ENCODE assay signal across 7 cellular contexts in genomic region chr19:10388957-10389356, GRCh38. TPM values are rescaled to one million over a fixed set of nuclear protein-coding genes. Genes with fewer than 3 reads are reported as not detected.
DNase-seq lines count a peak whose midpoint lies in the region; ATAC-seq, FAIRE-seq and TF ChIP-seq lines count a peak whose summit lies in the region.

No MANE protein-coding gene starts in this region.

- TF ChIP-seq POLR2A in K562 (conservative IDR thresholded peaks at IDR 0.05), result peak; percentile 56

- H3K4me1 ChIP-seq in K562 (replicated peaks in 1 of 2; ENCODE audit: control insufficient read depth in 2 of 2, insufficient read depth in 2 of 2, low read length in 2 of 2), result peaks cover 0 to 6% of the 10 kb centered on the region in 2 experiments; a peak in 2 of 5 replicates
- H3K4me1 ChIP-seq in iPS DF 6.9 (ENCODE audit: control insufficient read depth, insufficient read depth, low read length), result peaks cover 1% of the 10 kb centered on the region; the same call in 1 of the 2 replicates

- no peaks in the 10 kb centered on the region for H3K79me2 ChIP-seq in K562 (ENCODE audit: control insufficient read depth, insufficient read depth, low read length)

- H3K4me2 ChIP-seq in K562 (ENCODE audit: insufficient read depth, low read length), result no peak overlapping the region

- no peak overlapping the region for H3K4me3 ChIP-seq in K562
- no peak overlapping the region for H3K4me3 ChIP-seq in iPS DF 6.9 (ENCODE audit: low read length)

- H3K36me3 ChIP-seq in K562 (ENCODE audit: control insufficient read depth, insufficient read depth, low read length) (peaks cover 43% of the 10 kb centered on the region; the same call in 2 of the 3 replicates), iPS DF 6.9 (ENCODE audit: control insufficient read depth, insufficient read depth, low read length) (peaks cover 11% of the 10 kb centered on the region)

- in situ Hi-C loops in GM13976 (cut with MboI; ENCODE audit: low sequenced_read_pairs, unreplicated experiment) (loop anchor here (5.0 to 25.0 kb wide), 2 partner anchors 122 to 452 kb away; partner anchors contain the start of gene OLFM2), K562 (cut with MboI) (loop anchor here (5.0 kb wide), 2 partner anchors 117 to 462 kb away; partner anchors contain the start of gene ICAM1)

- CTCF ChIA-PET in K562 (lab: Yijun Ruan, JAX; ENCODE audit: low intra/inter-chr PET ratio), result interaction anchor here (0.6 to 5.6 kb wide), 11 partner anchors 8 to 458 kb away, joined by 3 to 77 read pairs (median 5); partner anchors contain the start of genes ICAM1, ICAM4 and TYK2

- POLR2A ChIA-PET in K562 (lab: Yijun Ruan, JAX), result interaction anchor here (0.6 to 2.3 kb wide), 17 partner anchors 9 to 282 kb away, joined by 3 to 32 read pairs (median 4); partner anchors contain the start of genes CDC37, ICAM1, ICAM4 and ICAM5

- H3K27me3 ChIP-seq in K562 (ENCODE audit: control insufficient read depth in 2 of 2, insufficient read depth in 2 of 2, low read length in 2 of 2), result no peaks in the 10 kb centered on the region
- no peaks in the 10 kb centered on the region for H3K27me3 ChIP-seq in iPS DF 6.9 (ENCODE audit: control insufficient read depth, insufficient read depth, low read length)

- DNase-seq in GM13976 (ENCODE audit: low spot score) (peak; percentile 70), NCI-H2107 (lab: John Stamatoyannopoulos, UW) (peak; percentile 73), K562 (ENCODE audit: extremely low read depth in 1 of 4, low spot score in 3 of 4) (peak; percentile 57 to 91 (median 68)), iPS DF 6.9 (ENCODE audit: low read depth, low spot score) (peak; percentile 87)
- peak; percentile 88 for DNase-seq in stimulated activated CD4-positive, alpha-beta T cell treated with anti-CD3 and anti-CD28 coated beads, Interleukin-12 subunit alpha, Interleukin-12 subunit beta, amount 100 ng/mL, for 4 hours

- BruUV-seq in K562 (replicated peaks; lab: Mats Ljungman, UMichigan), result no TSS peak

- WGBS in K562 (ENCODE audit: insufficient coverage, low coverage, missing lambda C conversion rate), result 0% methylated on average over 3 of the region's 3 CpGs
- WGBS in iPS DF 6.9 (ENCODE audit: insufficient coverage, insufficient read length), result no CpG with 5 or more reads among the region's 3 CpGs

- H3K9me1 ChIP-seq in K562 (ENCODE audit: control insufficient read depth, insufficient read depth, low read length), result no peaks in the 10 kb centered on the region

- ATAC-seq in K562 (peak; percentile 84), HG02981 (IDR thresholded peaks at IDR 0.05; ENCODE audit: unreplicated experiment) (no peak)

- intact Hi-C loops in K562 (cut with micrococcal nuclease), result loop anchor here (1.0 to 5.0 kb wide), 4 partner anchors 54 to 457 kb away; no protein-coding TSS in a partner anchor

- H3K27ac ChIP-seq in K562 (ENCODE audit: extremely low read depth, low read depth, low read length), result no peak overlapping the region
- no peak overlapping the region for H3K27ac ChIP-seq in iPS DF 6.9 (ENCODE audit: low read length)

- H4K20me1 ChIP-seq in K562 (replicated peaks; ENCODE audit: control insufficient read depth, insufficient read depth, low read length), result 0 out of 2 replicates have a peak, but pooled peaks cover 3% of the 10 kb centered on the region

- no peak overlapping the region for H2AFZ ChIP-seq in K562 (ENCODE audit: low read depth, low read length)

- H3K9me3 ChIP-seq in K562 (replicated peaks; ENCODE audit: control insufficient read depth, insufficient read depth, low read depth, low read length) (no peaks in the 10 kb centered on the region), iPS DF 6.9 (ENCODE audit: control insufficient read depth, insufficient read depth, low read length) (no peaks in the 10 kb centered on the region)

- TF ChIP-seq CTCF in GM13976 (IDR thresholded peaks at IDR 0.05; ENCODE audit: borderline replicate concordance, control extremely low read depth, extremely low read depth, insufficient read depth, missing control alignments), result peak; percentile 68
- peak; percentile 92 to 95 (median 94) for TF ChIP-seq CTCF in K562 (IDR thresholded peaks at IDR 0.05 in 2 of 3, conservative IDR thresholded peaks at IDR 0.05 in 1 of 3; ENCODE audit: insufficient read depth in 2 of 3, low read depth in 1 of 3, low read length in 3 of 3)

- FAIRE-seq in TTC549 (lab: Jason Lieb, UNC), result peak; percentile 71
- FAIRE-seq in K562 (lab: Jason Lieb, UNC), result peak; percentile 98

- peak overlapping the region in 1 of 2 experiments; percentile 64; a peak in 1 of 4 replicates for H3K9ac ChIP-seq in K562 (ENCODE audit: insufficient read depth in 1 of 2, low read depth in 2 of 2, low read length in 2 of 2)

- no peak for TF ChIP-seq EP300 in K562 (IDR thresholded peaks at IDR 0.05; ENCODE audit: low read length)

- peak; percentile 92 to 96 for TF ChIP-seq RAD21 in K562 (CRISPR knock-in tag; conservative IDR thresholded peaks at IDR 0.05 in 1 of 2, IDR thresholded peaks at IDR 0.05 in 1 of 2)

RNA-seq across cellular contexts. Expression of gene TYK2, which starts 8.6 kb away (rescaled TPM):
- 364 and 893 TPM in 2 replicates for total RNA-seq in K562 (2011; cell fraction: chromatin; rRNA removed; ENCODE audit: low replicate concordance)
- total RNA-seq in K562 (2011; cell fraction: nucleolus; rRNA removed), result 386 and 391 TPM in 2 replicates
- 314 and 336 TPM in 2 replicates for total RNA-seq in K562 (2011; cell fraction: nucleoplasm; rRNA removed)
- total RNA-seq in K562 (2014; rRNA removed) (132 and 147 TPM in 2 replicates), K562 (2014; rRNA removed; fragmentation: Illumina TruSeq; extraction: Trizol) (56.6 and 57.5 TPM in 2 replicates), K562 (2015; rRNA removed; fragmentation: Illumina TruSeq; extraction: Trizol) (85.0 and 85.9 TPM in 2 replicates), K562 (2021) (123 and 144 TPM in 2 replicates)
- polyA plus RNA-seq in K562 (2011; rRNA removed) (51.9 and 75.4 TPM in 2 replicates), K562 (2014; fragmentation: Illumina TruSeq; extraction: Trizol) (125 and 126 TPM in 2 replicates), K562 (2014; fragmentation: Nextera tagmentation; extraction: Ambion mirVana) (10 to 100 TPM; 15.0 to 19.9 TPM), K562 (2014; rRNA removed) (174 and 182 TPM in 2 replicates)
- 57.5 and 76.1 TPM in 2 replicates for polyA plus RNA-seq in K562 (2011; cell fraction: cytosol; rRNA removed)
- polyA plus RNA-seq in K562 (2011; cell fraction: nucleus; rRNA removed), result 548 and 794 TPM in 2 replicates
- 111 and 155 TPM in 2 replicates for polyA plus RNA-seq in K562 (2012)
- polyA minus RNA-seq in K562 (2011; rRNA and poly(A)+ RNA removed), result 14.0 and 30.4 TPM in 2 replicates
- 50.7 and 53.3 TPM in 2 replicates for polyA minus RNA-seq in K562 (2011; cell fraction: cytosol; rRNA and poly(A)+ RNA removed)
- 55.5 and 67.1 TPM in 2 replicates for polyA minus RNA-seq in K562 (2011; cell fraction: nucleus; rRNA and poly(A)+ RNA removed)

RNA-seq across cellular contexts. Expression of gene CDC37, which starts 14.4 kb away (rescaled TPM):
- 143 and 313 TPM in 2 replicates for total RNA-seq in K562 (2011; cell fraction: chromatin; rRNA removed; ENCODE audit: low replicate concordance)
- 204 and 248 TPM in 2 replicates for total RNA-seq in K562 (2011; cell fraction: nucleolus; rRNA removed)
- total RNA-seq in K562 (2011; cell fraction: nucleoplasm; rRNA removed), result 196 and 198 TPM in 2 replicates
- total RNA-seq in K562 (2014; rRNA removed) (374 and 442 TPM in 2 replicates), K562 (2014; rRNA removed; fragmentation: Illumina TruSeq; extraction: Trizol) (92.4 and 108 TPM in 2 replicates), K562 (2015; rRNA removed; fragmentation: Illumina TruSeq; extraction: Trizol) (227 and 233 TPM in 2 replicates), K562 (2021) (220 and 242 TPM in 2 replicates)
- polyA plus RNA-seq in K562 (2011; rRNA removed) (298 and 334 TPM in 2 replicates), K562 (2014; fragmentation: Illumina TruSeq; extraction: Trizol) (188 and 265 TPM in 2 replicates), K562 (2014; fragmentation: Nextera tagmentation; extraction: Ambion mirVana) (10 to 100 TPM in 1 of 2 experiments, 1 to 10 TPM in 1; 6.6 to 12.8 TPM), K562 (2014; rRNA removed) (481 and 538 TPM in 2 replicates)
- polyA plus RNA-seq in K562 (2011; cell fraction: cytosol; rRNA removed), result 268 and 380 TPM in 2 replicates
- polyA plus RNA-seq in K562 (2011; cell fraction: nucleus; rRNA removed), result 1,074 and 1,365 TPM in 2 replicates
- 226 and 230 TPM in 2 replicates for polyA plus RNA-seq in K562 (2012)
- polyA minus RNA-seq in K562 (2011; rRNA and poly(A)+ RNA removed), result 76.0 and 124 TPM in 2 replicates
- polyA minus RNA-seq in K562 (2011; cell fraction: cytosol; rRNA and poly(A)+ RNA removed), result 83.3 and 94.9 TPM in 2 replicates
- 51.0 and 68.2 TPM in 2 replicates for polyA minus RNA-seq in K562 (2011; cell fraction: nucleus; rRNA and poly(A)+ RNA removed)

RNA-seq across cellular contexts. Expression of gene PDE4A, which starts 31.4 kb away (rescaled TPM):
- 30.8 and 75.5 TPM in 2 replicates for total RNA-seq in K562 (2011; cell fraction: chromatin; rRNA removed; ENCODE audit: low replicate concordance)
- 29.5 and 33.3 TPM in 2 replicates for total RNA-seq in K562 (2011; cell fraction: nucleolus; rRNA removed)
- total RNA-seq in K562 (2011; cell fraction: nucleoplasm; rRNA removed), result 27.9 and 30.0 TPM in 2 replicates
- total RNA-seq in K562 (2014; rRNA removed) (4.2 and 4.7 TPM in 2 replicates), K562 (2014; rRNA removed; fragmentation: Illumina TruSeq; extraction: Trizol) (3.2 and 3.6 TPM in 2 replicates), K562 (2015; rRNA removed; fragmentation: Illumina TruSeq; extraction: Trizol) (4.6 and 5.1 TPM in 2 replicates), K562 (2021) (25.5 and 26.9 TPM in 2 replicates)
- polyA plus RNA-seq in K562 (2011; rRNA removed) (6.0 and 7.6 TPM in 2 replicates), K562 (2014; fragmentation: Illumina TruSeq; extraction: Trizol) (15.1 and 16.5 TPM in 2 replicates), K562 (2014; fragmentation: Nextera tagmentation; extraction: Ambion mirVana) (under 1 TPM; 0.66 to 0.68 TPM), K562 (2014; rRNA removed) (14.2 and 14.3 TPM in 2 replicates)
- 7.1 and 9.9 TPM in 2 replicates for polyA plus RNA-seq in K562 (2011; cell fraction: cytosol; rRNA removed)
- 16.4 and 26.9 TPM in 2 replicates for polyA plus RNA-seq in K562 (2011; cell fraction: nucleus; rRNA removed)
- polyA plus RNA-seq in K562 (2012), result 12.3 and 18.3 TPM in 2 replicates
- 4.5 and 7.0 TPM in 2 replicates for polyA minus RNA-seq in K562 (2011; rRNA and poly(A)+ RNA removed)
- 14.0 and 20.1 TPM in 2 replicates for polyA minus RNA-seq in K562 (2011; cell fraction: cytosol; rRNA and poly(A)+ RNA removed)
- 8.8 and 9.9 TPM in 2 replicates for polyA minus RNA-seq in K562 (2011; cell fraction: nucleus; rRNA and poly(A)+ RNA removed)

RNA-seq across cellular contexts. Expression of gene ICAM3, which starts 49.5 kb away (rescaled TPM):
- total RNA-seq in K562 (2011; cell fraction: chromatin; rRNA removed; ENCODE audit: low replicate concordance), result 3.1 and 13.6 TPM in 2 replicates
- 13.3 and 15.5 TPM in 2 replicates for total RNA-seq in K562 (2011; cell fraction: nucleolus; rRNA removed)
- total RNA-seq in K562 (2011; cell fraction: nucleoplasm; rRNA removed), result 8.9 and 10.7 TPM in 2 replicates
- total RNA-seq in K562 (2014; rRNA removed) (28.6 and 33.1 TPM in 2 replicates), K562 (2014; rRNA removed; fragmentation: Illumina TruSeq; extraction: Trizol) (12.0 and 21.3 TPM in 2 replicates), K562 (2015; rRNA removed; fragmentation: Illumina TruSeq; extraction: Trizol) (27.8 TPM in 2 replicates), K562 (2021) (39.5 and 42.2 TPM in 2 replicates)
- polyA plus RNA-seq in K562 (2011; rRNA removed) (24.2 and 25.2 TPM in 2 replicates), K562 (2014; fragmentation: Illumina TruSeq; extraction: Trizol) (21.4 and 22.2 TPM in 2 replicates), K562 (2014; fragmentation: Nextera tagmentation; extraction: Ambion mirVana) (10 to 100 TPM in 1 of 2 experiments, 1 to 10 TPM in 1; 6.5 to 10.8 TPM), K562 (2014; rRNA removed) (29.7 and 31.1 TPM in 2 replicates)
- 24.7 and 48.2 TPM in 2 replicates for polyA plus RNA-seq in K562 (2011; cell fraction: cytosol; rRNA removed)
- polyA plus RNA-seq in K562 (2011; cell fraction: nucleus; rRNA removed), result 13.6 and 14.4 TPM in 2 replicates
- 15.9 and 42.8 TPM in 2 replicates for polyA plus RNA-seq in K562 (2012)
- 8.3 and 11.0 TPM in 2 replicates for polyA minus RNA-seq in K562 (2011; rRNA and poly(A)+ RNA removed)
- 18.0 and 18.9 TPM in 2 replicates for polyA minus RNA-seq in K562 (2011; cell fraction: cytosol; rRNA and poly(A)+ RNA removed)
- polyA minus RNA-seq in K562 (2011; cell fraction: nucleus; rRNA and poly(A)+ RNA removed), result 4.7 and 5.1 TPM in 2 replicates

RNA-seq across cellular contexts. Expression of gene RAVER1, which starts 55.6 kb away (rescaled TPM):
- 30.5 and 66.0 TPM in 2 replicates for total RNA-seq in K562 (2011; cell fraction: chromatin; rRNA removed; ENCODE audit: low replicate concordance)
- total RNA-seq in K562 (2011; cell fraction: nucleolus; rRNA removed), result 39.2 and 46.7 TPM in 2 replicates
- total RNA-seq in K562 (2011; cell fraction: nucleoplasm; rRNA removed), result 28.3 and 42.4 TPM in 2 replicates
- total RNA-seq in K562 (2014; rRNA removed) (30.1 and 45.1 TPM in 2 replicates), K562 (2014; rRNA removed; fragmentation: Illumina TruSeq; extraction: Trizol) (2.3 and 2.8 TPM in 2 replicates), K562 (2015; rRNA removed; fragmentation: Illumina TruSeq; extraction: Trizol) (7.0 and 9.3 TPM in 2 replicates), K562 (2021) (112 and 113 TPM in 2 replicates)
- polyA plus RNA-seq in K562 (2011; rRNA removed) (2.4 and 4.9 TPM in 2 replicates), K562 (2014; fragmentation: Illumina TruSeq; extraction: Trizol) (9.3 and 36.7 TPM in 2 replicates), K562 (2014; fragmentation: Nextera tagmentation; extraction: Ambion mirVana) (under 1 TPM; 0.06 to 0.08 TPM), K562 (2014; rRNA removed) (24.6 and 29.2 TPM in 2 replicates)
- polyA plus RNA-seq in K562 (2011; cell fraction: cytosol; rRNA removed), result 3.4 and 9.5 TPM in 2 replicates
- 22.5 and 41.1 TPM in 2 replicates for polyA plus RNA-seq in K562 (2011; cell fraction: nucleus; rRNA removed)
- 39.6 and 39.8 TPM in 2 replicates for polyA plus RNA-seq in K562 (2012)
- polyA minus RNA-seq in K562 (2011; rRNA and poly(A)+ RNA removed), result 5.8 and 8.6 TPM in 2 replicates
- polyA minus RNA-seq in K562 (2011; cell fraction: cytosol; rRNA and poly(A)+ RNA removed), result 41.5 and 55.1 TPM in 2 replicates
- polyA minus RNA-seq in K562 (2011; cell fraction: nucleus; rRNA and poly(A)+ RNA removed), result 14.7 and 15.3 TPM in 2 replicates
